In genomic region chr15:70783610-70784021, GRCh38 we compare ENCODE assay signal across 14 cellular contexts. TPM values are rescaled to one million over a fixed set of nuclear protein-coding genes. Genes with fewer than 3 reads are reported as not detected.
DNase-seq lines count a peak whose midpoint lies in the region; ATAC-seq and TF ChIP-seq lines count a peak whose summit lies in the region.
"Had no signal": no experiment of that assay in that cellular context is flagged by ENCODE, and none has a peak within 500 bp of the region (broad histone marks: within the 10 kb centered on the region; RNA-seq: fewer than 3 reads in every experiment).

No MANE protein-coding gene starts in this region.

- peaks cover 89% of the 10 kb centered on the region for H3K4me1 ChIP-seq in Caco-2
- H3K4me1 ChIP-seq in naive thymus-derived CD4-positive, alpha-beta T cell (ENCODE audit: control insufficient read depth in 2 of 2, insufficient read depth in 2 of 2, low read length in 2 of 2): no peaks in the 10 kb centered on the region

- peaks cover 12% of the 10 kb centered on the region for H3K36me3 Mint-ChIP-seq in Caco-2 (ENCODE audit: insufficient read depth, unreplicated experiment)
- no peaks in the 10 kb centered on the region for H3K36me3 Mint-ChIP-seq in activated naive CD8-positive, alpha-beta T cell treated with anti-CD3 and anti-CD28 coated beads, Interleukin-2, amount 50 U/mL, for 24 hours (ENCODE audit: low read depth)
- H3K36me3 Mint-ChIP-seq in naive thymus-derived CD4-positive, alpha-beta T cell: no peaks in the 10 kb centered on the region
- H3K36me3 Mint-ChIP-seq: stimulated activated memory B cell treated with anti-CD40 and anti-IgM and Interleukin-4, amounts not matched to agents 10 μg/mL and 1 μg/mL and 100 μg/mL, for 72 hours had no signal

- no peak overlapping the region for H3K27ac Mint-ChIP-seq in Caco-2 (ENCODE audit: unreplicated experiment)
- no peak overlapping the region for H3K27ac Mint-ChIP-seq in activated naive CD8-positive, alpha-beta T cell treated with anti-CD3 and anti-CD28 coated beads, Interleukin-2, amount 50 U/mL, for 24 hours
- no peak overlapping the region for H3K27ac Mint-ChIP-seq in naive thymus-derived CD4-positive, alpha-beta T cell
- H3K27ac Mint-ChIP-seq: progenitor cell of endocrine pancreas; stimulated activated memory B cell treated with anti-CD40 and anti-IgM and Interleukin-4, amounts not matched to agents 10 μg/mL and 1 μg/mL and 100 μg/mL, for 72 hours; T-helper 2 cell treated with Interferon-gamma antibody and Interleukin-4, amounts not matched to agents 5 μg/mL and 100 μg/mL, for 36 hours had no signal

- H3K4me3 ChIP-seq in Caco-2 (ENCODE audit: low read depth, low read length) (no peak overlapping the region), MG63 (no peak overlapping the region), cardiac fibroblast (replicated peaks in 1 of 2; ENCODE audit: low read depth in 2 of 2, low read length in 2 of 2) (no peak overlapping the region)
- no peak overlapping the region for H3K4me3 ChIP-seq in naive thymus-derived CD4-positive, alpha-beta T cell (ENCODE audit: low read length)

- CTCF ChIA-PET in Caco-2 (lab: Charles Lee): no interaction called here
- CTCF ChIA-PET in naive thymus-derived CD4-positive, alpha-beta T cell (lab: Charles Lee): no interaction called here

- ATAC-seq in left colon: peak; percentile 72
- no peak for ATAC-seq in activated naive CD8-positive, alpha-beta T cell treated with anti-CD3 and anti-CD28 coated beads, Interleukin-2, amount 50 U/mL, for 24 hours
- no peak for ATAC-seq in naive thymus-derived CD4-positive, alpha-beta T cell
- ATAC-seq: stimulated activated memory B cell treated with anti-CD40 and anti-IgM and Interleukin-4, amounts not matched to agents 10 μg/mL and 1 μg/mL and 100 μg/mL, for 72 hours had no signal

- DNase-seq in Caco-2 (peak; percentile 49 to 60), MG63 (peak; percentile 77), cardiac fibroblast (ENCODE audit: low read depth in 2 of 2) (peak; percentile 54 to 63), left colon (peak; percentile 11 to 43), iPS-NIHi7 (ENCODE audit: extremely low spot score) (no peak)
- DNase-seq in activated naive CD8-positive, alpha-beta T cell treated with anti-CD3 and anti-CD28 coated beads, Interleukin-2, amount 50 U/mL, for 24 hours: no peak
- DNase-seq in activated CD4-positive, CD25-positive, alpha-beta regulatory T cell treated with anti-CD3 and anti-CD28 coated beads, Interleukin-2, amount 50 U/mL, for 72 hours: no peak
- DNase-seq in naive thymus-derived CD4-positive, alpha-beta T cell: no peak
- DNase-seq: activated naive CD4-positive, alpha-beta T cell treated with Interleukin-2 at 50 U/mL for 16 hours; KG1; NCI-H1930 had no signal

- H3K36me3 ChIP-seq in Caco-2 (ENCODE audit: control insufficient read depth, insufficient read depth, low read length): no peaks in the 10 kb centered on the region
- H3K36me3 ChIP-seq in MG63: no peaks in the 10 kb centered on the region
- no peaks in the 10 kb centered on the region for H3K36me3 ChIP-seq in naive thymus-derived CD4-positive, alpha-beta T cell (ENCODE audit: control insufficient read depth in 2 of 3, insufficient read depth in 3 of 3, low read length in 3 of 3)

- peaks cover 58% of the 10 kb centered on the region for H3K4me1 Mint-ChIP-seq in Caco-2 (ENCODE audit: low read depth, unreplicated experiment)
- no peaks in the 10 kb centered on the region for H3K4me1 Mint-ChIP-seq in activated naive CD8-positive, alpha-beta T cell treated with anti-CD3 and anti-CD28 coated beads, Interleukin-2, amount 50 U/mL, for 24 hours
- H3K4me1 Mint-ChIP-seq in naive thymus-derived CD4-positive, alpha-beta T cell: no peaks in the 10 kb centered on the region
- H3K4me1 Mint-ChIP-seq: stimulated activated memory B cell treated with anti-CD40 and anti-IgM and Interleukin-4, amounts not matched to agents 10 μg/mL and 1 μg/mL and 100 μg/mL, for 72 hours had no signal

- TF ChIP-seq CTCF in Caco-2 (IDR thresholded peaks at IDR 0.05; ENCODE audit: insufficient read depth in 1 of 2, low read depth in 1 of 2, low read length in 1 of 2, severe bottlenecking in 1 of 2, unreplicated experiment in 1 of 2) (no peak), cardiac fibroblast (IDR thresholded peaks at IDR 0.05; ENCODE audit: low read depth, low read length) (no peak)

- no peaks in the 10 kb centered on the region for H3K27me3 Mint-ChIP-seq in Caco-2 (ENCODE audit: insufficient read depth, unreplicated experiment)
- H3K27me3 Mint-ChIP-seq in activated naive CD8-positive, alpha-beta T cell treated with anti-CD3 and anti-CD28 coated beads, Interleukin-2, amount 50 U/mL, for 24 hours: peaks cover 9% of the 10 kb centered on the region
- H3K27me3 Mint-ChIP-seq in naive thymus-derived CD4-positive, alpha-beta T cell: peaks cover 0 to 18% (median 7%) of the 10 kb centered on the region in 5 donors

- intact Hi-C loops in Caco-2 (cut with micrococcal nuclease; ENCODE audit: unreplicated experiment): no loop called here
- intact Hi-C loops in left colon (cut with DNase I, micrococcal nuclease): no loop called here
- intact Hi-C loops in naive thymus-derived CD4-positive, alpha-beta T cell (cut with micrococcal nuclease): no loop called here

- H3K27ac ChIP-seq in naive thymus-derived CD4-positive, alpha-beta T cell (ENCODE audit: low read depth, low read length): no peak overlapping the region

- no peak overlapping the region for H3K4me3 Mint-ChIP-seq in Caco-2 (ENCODE audit: unreplicated experiment)
- no peak overlapping the region for H3K4me3 Mint-ChIP-seq in activated naive CD8-positive, alpha-beta T cell treated with anti-CD3 and anti-CD28 coated beads, Interleukin-2, amount 50 U/mL, for 24 hours
- no peak overlapping the region for H3K4me3 Mint-ChIP-seq in naive thymus-derived CD4-positive, alpha-beta T cell
- H3K4me3 Mint-ChIP-seq: stimulated activated memory B cell treated with anti-CD40 and anti-IgM and Interleukin-4, amounts not matched to agents 10 μg/mL and 1 μg/mL and 100 μg/mL, for 72 hours; T-helper 2 cell treated with Interferon-gamma antibody and Interleukin-4, amounts not matched to agents 5 μg/mL and 100 μg/mL, for 36 hours had no signal

- H3K9me3 ChIP-seq in Caco-2: no peaks in the 10 kb centered on the region
- H3K9me3 ChIP-seq in MG63: no peaks in the 10 kb centered on the region
- no peaks in the 10 kb centered on the region for H3K9me3 ChIP-seq in naive thymus-derived CD4-positive, alpha-beta T cell (ENCODE audit: control insufficient read depth in 2 of 3, low read length in 3 of 3)

- no peaks in the 10 kb centered on the region for H3K9me3 Mint-ChIP-seq in Caco-2 (ENCODE audit: unreplicated experiment)
- no peaks in the 10 kb centered on the region for H3K9me3 Mint-ChIP-seq in activated naive CD8-positive, alpha-beta T cell treated with anti-CD3 and anti-CD28 coated beads, Interleukin-2, amount 50 U/mL, for 24 hours
- H3K9me3 Mint-ChIP-seq in naive thymus-derived CD4-positive, alpha-beta T cell: no peaks in the 10 kb centered on the region
- H3K9me3 Mint-ChIP-seq: stimulated activated memory B cell treated with anti-CD40 and anti-IgM and Interleukin-4, amounts not matched to agents 10 μg/mL and 1 μg/mL and 100 μg/mL, for 72 hours; T-helper 2 cell treated with Interferon-gamma antibody and Interleukin-4, amounts not matched to agents 5 μg/mL and 100 μg/mL, for 36 hours had no signal

- BruUV-seq in Caco-2 (replicated peaks; lab: Mats Ljungman, UMichigan): no TSS peak

- POLR2A ChIA-PET in Caco-2 (lab: Charles Lee): no interaction called here
- POLR2A ChIA-PET in naive thymus-derived CD4-positive, alpha-beta T cell (lab: Charles Lee): no interaction called here

- no peaks in the 10 kb centered on the region for H3K27me3 ChIP-seq in Caco-2 (replicated peaks; ENCODE audit: control insufficient read depth, insufficient read depth, low read length)
- H3K27me3 ChIP-seq in MG63: no peaks in the 10 kb centered on the region
- no peaks in the 10 kb centered on the region for H3K27me3 ChIP-seq in naive thymus-derived CD4-positive, alpha-beta T cell (ENCODE audit: control insufficient read depth in 2 of 2, insufficient read depth in 2 of 2, low read length in 2 of 2)

RNA-seq across cellular contexts. Expression of gene UACA, which starts 20.3 kb away (rescaled TPM):
- total RNA-seq in Caco-2 (2022): 120 and 141 TPM in 2 replicates
- 37.6 and 51.6 TPM in 2 replicates for total RNA-seq in MG63 (2014; rRNA removed; shearing (Covaris generic); ENCODE audit: low replicate concordance)
- total RNA-seq in left colon: 10 to 100 TPM; 61.1 to 77.1 TPM
- total RNA-seq in naive thymus-derived CD4-positive, alpha-beta T cell: 1 to 10 TPM in 2 of 5 experiments, under 1 TPM in 3; 0.14 to 2.1 (median 0.46) TPM
- under 1 TPM in 1 of 2 donors, not detected in 1; 0.38 TPM for polyA plus RNA-seq in naive thymus-derived CD4-positive, alpha-beta T cell

Comparison
In these comparisons a context has a peak if more than half of its experiments do, and no peak if none do; other contexts are left out.
1. DNase-seq: peak in Caco-2 (2 of 2), MG63 (single experiment), cardiac fibroblast (2 of 2) and left colon (2 of 2); none in activated naive CD8-positive, alpha-beta T cell treated with anti-CD3 and anti-CD28 coated beads, Interleukin-2, amount 50 U/mL, for 24 hours (single experiment), iPS-NIHi7 (single experiment), activated CD4-positive, CD25-positive, alpha-beta regulatory T cell treated with anti-CD3 and anti-CD28 coated beads, Interleukin-2, amount 50 U/mL, for 72 hours (single experiment) and naive thymus-derived CD4-positive, alpha-beta T cell (0 of 9).
2. RNA of gene UACA, which starts 20.3 kb away (total RNA-seq): 120 to 141 TPM in Caco-2, 61.1 to 77.1 TPM in left colon and 37.6 to 51.6 TPM in MG63; 0.14 to 2.1 TPM in naive thymus-derived CD4-positive, alpha-beta T cell; every median in the first group is over 10 times any median in the second.